Comparison of ENCODE assay signal across 7 cellular contexts in the genomic region with DNA sequence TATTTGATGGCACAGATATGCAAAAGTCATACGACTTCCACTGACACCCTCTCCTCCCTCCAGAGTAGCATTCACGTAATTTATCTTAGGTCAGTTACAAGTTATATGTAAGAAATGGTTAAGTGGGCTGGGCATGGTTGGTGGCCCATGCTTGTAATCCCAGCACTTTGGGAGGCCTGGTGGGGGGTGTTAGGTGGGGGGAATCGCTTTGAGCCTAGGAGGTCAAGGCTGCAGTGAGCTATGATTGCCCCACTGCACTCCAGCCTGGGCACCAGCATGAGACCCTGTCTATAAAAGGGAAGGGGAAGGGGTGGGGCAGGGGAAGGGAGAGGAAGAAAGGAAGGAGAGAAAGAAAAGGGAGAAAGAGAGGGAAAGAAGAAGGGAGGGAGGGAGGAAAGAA.
"Had no signal": no experiment of that assay in that cellular context is flagged by ENCODE, and none has a peak within 500 bp of the region (broad histone marks: within the 10 kb centered on the region; RNA-seq: fewer than 3 reads in every experiment).

No MANE protein-coding gene starts in this region.

- H3K27me3 ChIP-seq: adrenal gland, cardiac muscle cell, SJCRH30 had no signal

- H3K9me3 Mint-ChIP-seq: activated naive CD4-positive, alpha-beta T cell treated with anti-CD3 and anti-CD28 coated beads, Interleukin-2, amount 10 ng/mL, durations not matched to agents 7 days and 5 days; naive thymus-derived CD8-positive, alpha-beta T cell had no signal

- H3K9me3 ChIP-seq: adrenal gland, SJCRH30 had no signal

- H3K36me3 Mint-ChIP-seq: naive thymus-derived CD8-positive, alpha-beta T cell had no signal

- H3K4me3 ChIP-seq: adrenal gland, cardiac muscle cell, SJCRH30 had no signal

- H3K27ac ChIP-seq: cardiac muscle cell, SJCRH30 had no signal

- DNase-seq: activated naive CD4-positive, alpha-beta T cell treated with anti-CD3 and anti-CD28 coated beads, Interleukin-2, amount 10 ng/mL, durations not matched to agents 7 days and 5 days; SJCRH30; stimulated activated naive CD4-positive, alpha-beta T cell had no signal

- ATAC-seq: activated CD4-positive, CD25-positive, alpha-beta regulatory T cell treated with anti-CD3 and anti-CD28 coated beads, Interleukin-2, amount 50 U/mL, for 24 hours; naive thymus-derived CD8-positive, alpha-beta T cell had no signal

- H3K27me3 Mint-ChIP-seq: naive thymus-derived CD8-positive, alpha-beta T cell had no signal

- H3K36me3 ChIP-seq: adrenal gland, cardiac muscle cell, SJCRH30 had no signal
